Comparison of ENCODE assay signal across 23 cellular contexts in the genomic region with DNA sequence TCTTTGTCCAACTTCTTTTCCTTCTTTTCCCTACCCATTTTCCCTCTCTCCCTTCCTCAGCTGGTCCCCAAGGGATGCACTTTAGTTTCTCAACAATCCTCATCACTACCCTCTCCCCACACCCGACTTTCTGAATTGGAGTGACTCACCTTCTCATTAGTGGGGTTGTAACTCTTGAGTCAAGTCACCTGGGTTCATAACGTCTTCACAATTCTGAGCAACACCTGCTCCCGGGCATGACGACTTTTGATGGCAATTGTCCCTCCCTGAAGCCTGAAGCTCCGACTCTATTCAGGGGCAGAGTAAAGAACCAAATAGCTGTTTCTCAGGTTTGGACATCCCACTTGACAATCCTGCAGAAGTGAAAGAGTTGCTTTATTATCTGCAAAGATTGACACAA.
"Had no signal": no experiment of that assay in that cellular context is flagged by ENCODE, and none has a peak within 500 bp of the region (broad histone marks: within the 10 kb centered on the region; RNA-seq: fewer than 3 reads in every experiment).

No MANE protein-coding gene starts in this region.

- H3K4me3 ChIP-seq: body of pancreas, lower lobe of right lung, smooth muscle cell, stomach, transverse colon, uterus had no signal

- H3K9me3 ChIP-seq: body of pancreas, lower lobe of right lung, stomach, transverse colon, uterus had no signal

- H3K4me2 ChIP-seq: smooth muscle cell had no signal

- DNase-seq: activated CD4-positive, alpha-beta T cell treated with anti-CD3 and anti-CD28 coated beads for 1 hour; activated CD4-positive, alpha-beta T cell treated with anti-CD3 and anti-CD28 coated beads, Interleukin-2, amount 50 U/mL, for 1 hour; activated gamma-delta T cell treated with Interleukin-2 at 50 U/mL for 16 hours; activated T-cell treated with anti-CD3 and anti-CD28 coated beads, Interleukin-2, amount 50 U/mL, for 1 hour; anterior cingulate cortex; body of pancreas; dermis blood vessel endothelial cell; effector CD8-positive, alpha-beta T cell; erythroblast; foreskin keratinocyte; immature natural killer cell; lower lobe of right lung; naive B cell; posterior cingulate gyrus; stimulated activated CD4-positive, alpha-beta T cell treated with anti-CD3 and anti-CD28 coated beads, Interleukin-15, amount 100 ng/mL, for 24 hours; stomach; transverse colon; uterus had no signal

- H3K27me3 ChIP-seq: body of pancreas, foreskin keratinocyte, uterus had no signal

- H3K4me1 ChIP-seq: body of pancreas, foreskin keratinocyte, lower lobe of right lung, stomach, transverse colon, uterus had no signal

- ATAC-seq: body of pancreas; foreskin keratinocyte; left lobe of liver; lower lobe of right lung; sciatic nerve; stimulated activated memory B cell treated with anti-CD40 and anti-IgM and Interleukin-4, amounts not matched to agents 10 μg/mL and 1 μg/mL and 100 μg/mL, for 72 hours had no signal

- H3K27ac ChIP-seq: body of pancreas, foreskin keratinocyte, lower lobe of right lung, stomach, transverse colon, uterus, VCaP had no signal

- H3K36me3 ChIP-seq: lower lobe of right lung, stomach, transverse colon, uterus had no signal
